ENCODE assay signal across 18 cellular contexts in the genomic region with DNA sequence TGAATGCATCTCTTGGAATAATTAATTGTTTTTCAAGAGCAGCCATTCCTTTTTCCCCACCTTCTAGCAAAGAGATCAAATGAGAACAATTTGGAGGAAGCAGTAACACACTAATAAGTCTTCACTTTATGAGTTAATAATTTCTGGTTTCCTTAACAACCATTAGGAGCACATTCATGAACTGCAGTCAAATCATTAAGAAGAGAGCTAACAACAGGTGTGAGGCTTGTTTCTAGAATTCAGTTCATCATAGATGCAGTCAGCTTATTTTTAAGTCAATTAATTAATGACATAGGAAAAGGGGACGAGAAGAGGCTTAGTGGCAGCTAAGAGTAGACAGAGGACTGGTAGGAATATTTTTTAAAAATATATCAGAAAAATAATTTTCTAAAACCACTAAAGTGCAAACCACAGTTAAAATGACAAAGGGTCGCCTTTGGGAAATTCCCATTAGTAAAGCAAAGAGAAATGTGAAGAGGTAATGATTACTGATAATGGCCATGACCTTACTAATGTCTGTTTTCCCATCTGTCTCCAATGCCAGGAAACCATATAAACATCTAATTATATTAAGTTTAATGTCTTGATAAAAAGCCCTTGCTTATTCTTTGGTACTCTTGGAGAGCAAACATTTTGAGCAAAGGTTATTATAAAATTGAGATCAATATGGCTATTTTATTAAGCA.
DNase-seq lines count a peak whose midpoint lies in the region; ATAC-seq, FAIRE-seq and TF ChIP-seq lines count a peak whose summit lies in the region.
"Had no signal": no experiment of that assay in that cellular context is flagged by ENCODE, and none has a peak within 500 bp of the region (broad histone marks: within the 10 kb centered on the region; RNA-seq: fewer than 3 reads in every experiment).

No MANE protein-coding gene starts in this region.

- ATAC-seq in GM19395 (IDR thresholded peaks at IDR 0.05; ENCODE audit: unreplicated experiment): peak; percentile 78
- ATAC-seq in HG02943 (IDR thresholded peaks at IDR 0.05; ENCODE audit: low read depth, unreplicated experiment): peak; percentile 69
- ATAC-seq in GM12878: peak; percentile 83

- BruUV-seq in GM12878 (replicated peaks; lab: Mats Ljungman, UMichigan): no TSS peak

- H3K4me2 ChIP-seq in GM12878 (ENCODE audit: control insufficient read depth, insufficient read depth): no peak overlapping the region

- CTCF ChIA-PET in GM12878 (lab: Yijun Ruan, JAX): interaction anchor here (0.7 to 3.4 kb wide), 6 partner anchors 9 to 675 kb away, joined by 3 to 15 read pairs (median 3); no protein-coding TSS in a partner anchor

- H3K9me3 ChIP-seq in GM12878 (replicated peaks; ENCODE audit: control insufficient read depth, insufficient read depth, low read length): no peaks in the 10 kb centered on the region

- SMC1A ChIA-PET in GM12878 (lab: Charles Lee; ENCODE audit: uncharacterized antibody, unreplicated experiment): interaction anchor here (0.5 to 6.5 kb wide), 23 partner anchors 9 to 211 kb away, joined by 3 to 51 read pairs (median 5); no protein-coding TSS in a partner anchor

- no peaks in the 10 kb centered on the region for H3K36me3 ChIP-seq in GM12878 (ENCODE audit: control insufficient read depth in 2 of 2, insufficient read depth in 2 of 2, low read length in 1 of 2)

- TF ChIP-seq POLR2A in GM12878 (IDR thresholded peaks at IDR 0.05; ENCODE audit: low read depth, low read length): no peak

- FAIRE-seq in GM12878 (lab: Jason Lieb, UNC): no peak
- FAIRE-seq: H1, RCC 7860 had no signal

- TF ChIP-seq RAD21 in GM12878 (IDR thresholded peaks at IDR 0.05; ENCODE audit: insufficient read depth, low read depth, low read length): no peak

- intact Hi-C loops in GM12878 (cut with micrococcal nuclease; ENCODE audit: unreplicated experiment): loop anchor here (5.0 kb wide), 1 partner anchor 56 kb away; no protein-coding TSS in a partner anchor

- RAD21 ChIA-PET in GM12878 (lab: Charles Lee; ENCODE audit: unreplicated experiment): interaction anchor here (1.0 to 3.6 kb wide), 8 partner anchors 9 to 146 kb away, joined by 3 to 22 read pairs (median 9); no protein-coding TSS in a partner anchor

- peak in 2 of 3 experiments; percentile 36 to 92 for DNase-seq in NCI-H1417 (lab: John Stamatoyannopoulos, UW)
- DNase-seq in GM12878 (ENCODE audit: low read depth, low spot score): no peak
- DNase-seq in GF-D8 (lab: John Stamatoyannopoulos, UW): no peak
- DNase-seq in activated CD8-positive, alpha-beta memory T cell treated with anti-CD3 and anti-CD28 coated beads, Interleukin-2, amount 50 U/mL, for 4 hours: no peak
- DNase-seq in NCI-H146 (lab: John Stamatoyannopoulos, UW): no peak
- DNase-seq: Calu3; CD4-positive, alpha-beta T cell; DMS79; Karpas-422; MM.1S; NCI-H1436; NCI-H226; NCI-H526; SHP77 had no signal

- H3K27ac ChIP-seq in GM12878 (ENCODE audit: control insufficient read depth, insufficient read depth): no peak overlapping the region

- no peak overlapping the region for H3K9ac ChIP-seq in GM12878 (ENCODE audit: control insufficient read depth, insufficient read depth, low read length)

- 0% methylated on average over 2 of the region's 2 CpGs for WGBS in GM12878 (ENCODE audit: insufficient coverage, insufficient replicate concordance, low lambda C conversion rate, missing lambda C conversion rate)

- H3K79me2 ChIP-seq in GM12878 (ENCODE audit: control insufficient read depth, insufficient read depth, low read length): no peaks in the 10 kb centered on the region

- TF ChIP-seq CTCF in GM12878 (IDR thresholded peaks at IDR 0.05 in 2 of 3, conservative IDR thresholded peaks at IDR 0.05 in 1 of 3; ENCODE audit: control insufficient read depth in 2 of 3, extremely low read depth in 1 of 3, insufficient read depth in 1 of 3, low read depth in 3 of 3, low read length in 3 of 3): no peak

- no peak for TF ChIP-seq EP300 in GM12878 (IDR thresholded peaks at IDR 0.05; ENCODE audit: borderline replicate concordance in 1 of 2, control insufficient read depth in 1 of 2, low read depth in 2 of 2, low read length in 2 of 2)

- POLR2A ChIA-PET in GM12878 (lab: Charles Lee): interaction anchor here (0.6 to 1.9 kb wide), 4 partner anchors 15 to 49 kb away, joined by 3 to 4 read pairs (median 4); no protein-coding TSS in a partner anchor

- in situ Hi-C loops in GM12878 (cut with MboI): no loop called here

- no peak overlapping the region for H3K4me3 ChIP-seq in GM12878

- no peaks in the 10 kb centered on the region for H3K4me1 ChIP-seq in GM12878 (ENCODE audit: control insufficient read depth, insufficient read depth, low read length)

- no peaks in the 10 kb centered on the region for H3K27me3 ChIP-seq in GM12878 (replicated peaks in 1 of 2; ENCODE audit: control insufficient read depth in 2 of 2, insufficient read depth in 2 of 2, low read length in 1 of 2)

- no peaks in the 10 kb centered on the region for H4K20me1 ChIP-seq in GM12878 (ENCODE audit: control insufficient read depth, insufficient read depth)

- no peak overlapping the region for H2AFZ ChIP-seq in GM12878 (ENCODE audit: control insufficient read depth, low read depth, low read length)

TF ChIP-seq in GM12878, 131 proteins besides CTCF, POLR2A, EP300 and RAD21 (continues in another document):
- TF ChIP-seq SMAD1 (IDR thresholded peaks at IDR 0.05; ENCODE audit: low read depth, partially characterized antibody) (no peak), PAX5 (IDR thresholded peaks at IDR 0.05; ENCODE audit: borderline replicate concordance, low read depth, low read length) (no peak), POLR2AphosphoS2 (IDR thresholded peaks at IDR 0.05; ENCODE audit: low read depth, low read length) (no peak), BMI1 (IDR thresholded peaks at IDR 0.05; ENCODE audit: borderline replicate concordance) (peak; percentile 71; the same call in 1 of the 2 replicates), ATF7 (IDR thresholded peaks at IDR 0.05; ENCODE audit: low read depth) (0 out of 2 replicates have a peak, but pooled peaks have one; percentile 10), LARP7 (IDR thresholded peaks at IDR 0.05) (no peak), GABPA (IDR thresholded peaks at IDR 0.05; ENCODE audit: low read depth) (no peak), MTA3 (IDR thresholded peaks at IDR 0.05; ENCODE audit: borderline replicate concordance, low read length) (no peak)
- TF ChIP-seq, protein P1, sequence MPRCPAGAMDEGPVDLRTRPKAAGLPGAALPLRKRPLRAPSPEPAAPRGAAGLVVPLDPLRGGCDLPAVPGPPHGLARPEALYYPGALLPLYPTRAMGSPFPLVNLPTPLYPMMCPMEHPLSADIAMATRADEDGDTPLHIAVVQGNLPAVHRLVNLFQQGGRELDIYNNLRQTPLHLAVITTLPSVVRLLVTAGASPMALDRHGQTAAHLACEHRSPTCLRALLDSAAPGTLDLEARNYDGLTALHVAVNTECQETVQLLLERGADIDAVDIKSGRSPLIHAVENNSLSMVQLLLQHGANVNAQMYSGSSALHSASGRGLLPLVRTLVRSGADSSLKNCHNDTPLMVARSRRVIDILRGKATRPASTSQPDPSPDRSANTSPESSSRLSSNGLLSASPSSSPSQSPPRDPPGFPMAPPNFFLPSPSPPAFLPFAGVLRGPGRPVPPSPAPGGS (IDR thresholded peaks at IDR 0.05; ENCODE audit: borderline replicate concordance, insufficient read depth, low read depth, low read length, poor library complexity, severe bottlenecking): no peak
- TF ChIP-seq, protein P2, sequence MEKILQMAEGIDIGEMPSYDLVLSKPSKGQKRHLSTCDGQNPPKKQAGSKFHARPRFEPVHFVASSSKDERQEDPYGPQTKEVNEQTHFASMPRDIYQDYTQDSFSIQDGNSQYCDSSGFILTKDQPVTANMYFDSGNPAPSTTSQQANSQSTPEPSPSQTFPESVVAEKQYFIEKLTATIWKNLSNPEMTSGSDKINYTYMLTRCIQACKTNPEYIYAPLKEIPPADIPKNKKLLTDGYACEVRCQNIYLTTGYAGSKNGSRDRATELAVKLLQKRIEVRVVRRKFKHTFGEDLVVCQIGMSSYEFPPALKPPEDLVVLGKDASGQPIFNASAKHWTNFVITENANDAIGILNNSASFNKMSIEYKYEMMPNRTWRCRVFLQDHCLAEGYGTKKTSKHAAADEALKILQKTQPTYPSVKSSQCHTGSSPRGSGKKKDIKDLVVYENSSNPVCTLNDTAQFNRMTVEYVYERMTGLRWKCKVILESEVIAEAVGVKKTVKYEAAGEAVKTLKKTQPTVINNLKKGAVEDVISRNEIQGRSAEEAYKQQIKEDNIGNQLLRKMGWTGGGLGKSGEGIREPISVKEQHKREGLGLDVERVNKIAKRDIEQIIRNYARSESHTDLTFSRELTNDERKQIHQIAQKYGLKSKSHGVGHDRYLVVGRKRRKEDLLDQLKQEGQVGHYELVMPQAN (conservative IDR thresholded peaks at IDR 0.05): no peak
- TF ChIP-seq, protein P3, sequence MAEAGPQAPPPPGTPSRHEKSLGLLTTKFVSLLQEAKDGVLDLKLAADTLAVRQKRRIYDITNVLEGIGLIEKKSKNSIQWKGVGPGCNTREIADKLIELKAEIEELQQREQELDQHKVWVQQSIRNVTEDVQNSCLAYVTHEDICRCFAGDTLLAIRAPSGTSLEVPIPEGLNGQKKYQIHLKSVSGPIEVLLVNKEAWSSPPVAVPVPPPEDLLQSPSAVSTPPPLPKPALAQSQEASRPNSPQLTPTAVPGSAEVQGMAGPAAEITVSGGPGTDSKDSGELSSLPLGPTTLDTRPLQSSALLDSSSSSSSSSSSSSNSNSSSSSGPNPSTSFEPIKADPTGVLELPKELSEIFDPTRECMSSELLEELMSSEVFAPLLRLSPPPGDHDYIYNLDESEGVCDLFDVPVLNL (IDR thresholded peaks at IDR 0.05; ENCODE audit: low read depth, low read length): no peak
- TF ChIP-seq, protein P4, sequence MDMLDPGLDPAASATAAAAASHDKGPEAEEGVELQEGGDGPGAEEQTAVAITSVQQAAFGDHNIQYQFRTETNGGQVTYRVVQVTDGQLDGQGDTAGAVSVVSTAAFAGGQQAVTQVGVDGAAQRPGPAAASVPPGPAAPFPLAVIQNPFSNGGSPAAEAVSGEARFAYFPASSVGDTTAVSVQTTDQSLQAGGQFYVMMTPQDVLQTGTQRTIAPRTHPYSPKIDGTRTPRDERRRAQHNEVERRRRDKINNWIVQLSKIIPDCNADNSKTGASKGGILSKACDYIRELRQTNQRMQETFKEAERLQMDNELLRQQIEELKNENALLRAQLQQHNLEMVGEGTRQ (IDR thresholded peaks at IDR 0.05; ENCODE audit: borderline replicate concordance, low read depth, low read length): no peak
- TF ChIP-seq, protein P5, sequence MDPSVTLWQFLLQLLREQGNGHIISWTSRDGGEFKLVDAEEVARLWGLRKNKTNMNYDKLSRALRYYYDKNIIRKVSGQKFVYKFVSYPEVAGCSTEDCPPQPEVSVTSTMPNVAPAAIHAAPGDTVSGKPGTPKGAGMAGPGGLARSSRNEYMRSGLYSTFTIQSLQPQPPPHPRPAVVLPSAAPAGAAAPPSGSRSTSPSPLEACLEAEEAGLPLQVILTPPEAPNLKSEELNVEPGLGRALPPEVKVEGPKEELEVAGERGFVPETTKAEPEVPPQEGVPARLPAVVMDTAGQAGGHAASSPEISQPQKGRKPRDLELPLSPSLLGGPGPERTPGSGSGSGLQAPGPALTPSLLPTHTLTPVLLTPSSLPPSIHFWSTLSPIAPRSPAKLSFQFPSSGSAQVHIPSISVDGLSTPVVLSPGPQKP (IDR thresholded peaks at IDR 0.05; ENCODE audit: low read depth, low read length): no peak

Comparison
In these comparisons a context has a peak if more than half of its experiments do, and no peak if none do; other contexts are left out.
1. DNase-seq: peak in NCI-H1417 (2 of 3); none in GM12878 (single experiment), GF-D8 (single experiment), activated CD8-positive, alpha-beta memory T cell treated with anti-CD3 and anti-CD28 coated beads, Interleukin-2, amount 50 U/mL, for 4 hours (single experiment) and NCI-H146 (single experiment).
2. Peak in every context shown above with its lines, with median percentiles within 50 percentile points of each other: ATAC-seq.